15 cellular contexts compared by ENCODE assay signal in genomic region chr20:12067686-12068085, GRCh38.
A peak's percentile ranks its signal among the peaks of the same experiment; 100 is the strongest.
DNase-seq lines count a peak whose midpoint lies in the region; ATAC-seq and TF ChIP-seq lines count a peak whose summit lies in the region.
"Had no signal": no experiment of that assay in that cellular context is flagged by ENCODE, and none has a peak within 500 bp of the region (broad histone marks: within the 10 kb centered on the region; RNA-seq: fewer than 3 reads in every experiment).

No MANE protein-coding gene starts in this region.

- no peak overlapping the region for H3K27ac Mint-ChIP-seq in T-helper 2 cell treated with Interferon-gamma antibody and Interleukin-4, amounts not matched to agents 5 μg/mL and 100 μg/mL, for 36 hours
- H3K27ac Mint-ChIP-seq in CD8-positive, alpha-beta memory T cell = no peak overlapping the region
- H3K27ac Mint-ChIP-seq: CD14-positive monocyte; CD8-positive, alpha-beta T cell had no signal

- H3K4me1 Mint-ChIP-seq in T-helper 2 cell treated with Interferon-gamma antibody and Interleukin-4, amounts not matched to agents 5 μg/mL and 100 μg/mL, for 36 hours (ENCODE audit: low read depth) = no peaks in the 10 kb centered on the region
- H3K4me1 Mint-ChIP-seq in CD8-positive, alpha-beta memory T cell = no peaks in the 10 kb centered on the region
- H3K4me1 Mint-ChIP-seq: CD14-positive monocyte had no signal

- CTCF ChIA-PET in CD8-positive, alpha-beta memory T cell (lab: Charles Lee) = no interaction called here

- H3K9me3 Mint-ChIP-seq in T-helper 2 cell treated with Interferon-gamma antibody and Interleukin-4, amounts not matched to agents 5 μg/mL and 100 μg/mL, for 36 hours = peaks cover 3% of the 10 kb centered on the region
- H3K9me3 Mint-ChIP-seq in CD8-positive, alpha-beta memory T cell = peaks cover 4 to 8% (median 5%) of the 10 kb centered on the region in 5 donors
- H3K9me3 Mint-ChIP-seq: CD8-positive, alpha-beta T cell had no signal

- H3K9me3 ChIP-seq in HUES6 (ENCODE audit: control insufficient read depth, insufficient read depth, low read depth, low read length) (no peaks in the 10 kb centered on the region), mesodermal cell (ENCODE audit: control insufficient read depth, low read length) (peaks cover 14% of the 10 kb centered on the region)
- H3K9me3 ChIP-seq in CD8-positive, alpha-beta memory T cell (ENCODE audit: low read length) = no peaks in the 10 kb centered on the region
- H3K9me3 ChIP-seq: A549 had no signal

- no peak overlapping the region for H3K9ac ChIP-seq in HUES6 (ENCODE audit: low read length)

- H3K27me3 Mint-ChIP-seq in T-helper 2 cell treated with Interferon-gamma antibody and Interleukin-4, amounts not matched to agents 5 μg/mL and 100 μg/mL, for 36 hours (ENCODE audit: low read depth) = no peaks in the 10 kb centered on the region
- H3K27me3 Mint-ChIP-seq in CD8-positive, alpha-beta memory T cell = no peaks in the 10 kb centered on the region

- no peak for TF ChIP-seq CTCF in epithelial cell of proximal tubule (conservative IDR thresholded peaks at IDR 0.05; ENCODE audit: low read depth, low read length)

- H3K4me1 ChIP-seq in HUES6 (ENCODE audit: control insufficient read depth, insufficient read depth, low read length) (peaks cover 13% of the 10 kb centered on the region; the same call in 1 of the 2 replicates), mesodermal cell (ENCODE audit: control insufficient read depth, insufficient read depth, low read length, poor library complexity, severe bottlenecking) (peaks cover 13% of the 10 kb centered on the region)
- no peaks in the 10 kb centered on the region for H3K4me1 ChIP-seq in CD8-positive, alpha-beta memory T cell (ENCODE audit: insufficient read depth, low read length)
- H3K4me1 ChIP-seq: A549 had no signal

- no peaks in the 10 kb centered on the region for H3K36me3 ChIP-seq in HUES6 (ENCODE audit: control insufficient read depth, insufficient read depth, low read length)
- no peaks in the 10 kb centered on the region for H3K36me3 ChIP-seq in mesodermal cell (ENCODE audit: control insufficient read depth, insufficient read depth, low read length)
- H3K36me3 ChIP-seq in CD8-positive, alpha-beta memory T cell (ENCODE audit: insufficient read depth, low read length) = no peaks in the 10 kb centered on the region

- no peak for ATAC-seq in GM18519 (IDR thresholded peaks at IDR 0.05; ENCODE audit: low FRiP score, unreplicated experiment)
- ATAC-seq: A549; CD8-positive, alpha-beta T cell; HCT116 had no signal

- POLR2A ChIA-PET in CD8-positive, alpha-beta memory T cell (lab: Charles Lee) = no interaction called here

- WGBS in mesodermal cell (ENCODE audit: insufficient coverage in 2 of 2), 2 experiments = 71 to 93% methylated on average over 1 to 2 of the region's 2 CpGs

- H3K36me3 Mint-ChIP-seq in T-helper 2 cell treated with Interferon-gamma antibody and Interleukin-4, amounts not matched to agents 5 μg/mL and 100 μg/mL, for 36 hours (ENCODE audit: low read depth) = no peaks in the 10 kb centered on the region
- no peaks in the 10 kb centered on the region for H3K36me3 Mint-ChIP-seq in CD8-positive, alpha-beta memory T cell
- H3K36me3 Mint-ChIP-seq: CD14-positive monocyte; CD8-positive, alpha-beta T cell had no signal

- no peak overlapping the region for H3K4me3 Mint-ChIP-seq in T-helper 2 cell treated with Interferon-gamma antibody and Interleukin-4, amounts not matched to agents 5 μg/mL and 100 μg/mL, for 36 hours
- no peak overlapping the region for H3K4me3 Mint-ChIP-seq in CD8-positive, alpha-beta memory T cell
- H3K4me3 Mint-ChIP-seq: CD14-positive monocyte; CD8-positive, alpha-beta T cell had no signal

- H3K4me3 ChIP-seq in HUES6 (ENCODE audit: low read depth, low read length) = no peak overlapping the region
- H3K4me3 ChIP-seq in epithelial cell of proximal tubule (ENCODE audit: low read depth, low read length) = no peak overlapping the region
- H3K4me3 ChIP-seq in mesodermal cell (ENCODE audit: extremely low read depth, insufficient read depth, low read length, poor library complexity, severe bottlenecking) = no peak overlapping the region
- H3K4me3 ChIP-seq in CD8-positive, alpha-beta memory T cell (ENCODE audit: low read length) = no peak overlapping the region
- H3K4me3 ChIP-seq: A549 had no signal

- H3K27me3 ChIP-seq in HUES6 (ENCODE audit: control insufficient read depth, insufficient read depth, low read length) = no peaks in the 10 kb centered on the region
- no peaks in the 10 kb centered on the region for H3K27me3 ChIP-seq in CD8-positive, alpha-beta memory T cell (ENCODE audit: insufficient read depth, low read length, poor library complexity, severe bottlenecking)

- DNase-seq in amniotic epithelial cell (ENCODE audit: low read depth) (peak; percentile 40), epithelial cell of proximal tubule (ENCODE audit: low read depth) (peak; percentile 1), dermis blood vessel endothelial cell (no peak)
- DNase-seq in T-helper 2 cell treated with Interferon-gamma antibody and Interleukin-4, amounts not matched to agents 5 μg/mL and 100 μg/mL, for 36 hours (ENCODE audit: low spot score) = no peak
- no peak for DNase-seq in CD8-positive, alpha-beta memory T cell
- DNase-seq: CD8-positive, alpha-beta T cell; DMS53; GF-D8 had no signal

- H3K27ac ChIP-seq in HUES6 (ENCODE audit: low read depth, low read length) (0 out of 2 replicates have a peak overlapping the region, but pooled peaks have one; percentile 5), mesodermal cell (ENCODE audit: low read depth, low read length, severe bottlenecking) (peak overlapping the region; percentile 62)
- H3K27ac ChIP-seq in CD8-positive, alpha-beta memory T cell (ENCODE audit: low read depth, low read length) = no peak overlapping the region
- H3K27ac ChIP-seq: A549, HL-60 had no signal

Comparison
In these comparisons a context has a peak if more than half of its experiments do, and no peak if none do; other contexts are left out.
1. DNase-seq: peak in amniotic epithelial cell (single experiment) and epithelial cell of proximal tubule (single experiment); none in T-helper 2 cell treated with Interferon-gamma antibody and Interleukin-4, amounts not matched to agents 5 μg/mL and 100 μg/mL, for 36 hours (single experiment), dermis blood vessel endothelial cell (single experiment) and CD8-positive, alpha-beta memory T cell (0 of 5).